8 cellular contexts compared by ENCODE assay signal in the genomic region with DNA sequence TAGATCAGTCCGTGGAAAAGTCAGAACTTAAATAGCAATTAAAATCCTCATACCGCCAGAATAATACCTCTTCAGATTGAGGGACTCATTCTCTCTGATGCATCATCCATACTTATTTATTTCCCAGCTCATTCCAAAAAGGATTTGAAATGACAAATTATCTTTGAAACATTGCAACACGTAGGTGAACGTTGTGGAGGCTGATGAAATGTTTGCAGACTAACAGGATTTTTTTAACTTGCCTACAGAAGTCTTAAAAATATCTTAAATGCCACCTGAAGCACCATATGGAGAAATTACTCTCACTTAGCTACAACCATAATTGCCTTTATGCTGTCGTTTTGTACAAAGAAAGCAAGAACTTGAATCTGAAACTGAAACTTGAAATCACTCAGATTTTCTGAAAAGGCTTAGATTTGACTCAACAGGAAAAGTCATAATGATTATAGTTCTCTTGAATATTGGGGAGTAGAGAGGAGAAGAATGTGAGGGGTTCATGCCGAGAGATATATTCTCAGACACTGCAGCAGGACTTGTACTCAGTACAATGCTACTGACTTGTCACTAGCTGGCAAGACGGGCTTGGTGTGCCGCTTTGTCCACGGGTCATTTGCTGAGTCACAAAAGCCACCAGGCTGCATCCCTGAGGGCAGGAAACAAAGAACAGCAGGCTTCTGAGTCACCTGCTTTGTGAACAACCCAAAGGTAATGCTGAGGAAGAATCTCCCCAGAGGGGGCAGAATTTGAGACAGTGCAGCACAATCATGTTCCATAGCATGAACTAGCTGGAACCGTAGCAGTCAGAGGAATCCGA. TPM values are rescaled to one million over a fixed set of nuclear protein-coding genes. Genes with fewer than 3 reads are reported as not detected.
A peak's percentile ranks its signal among the peaks of the same experiment; 100 is the strongest.
DNase-seq lines count a peak whose midpoint lies in the region; ATAC-seq and TF ChIP-seq lines count a peak whose summit lies in the region.

No MANE protein-coding gene starts in this region.

- peak overlapping the region; percentile 75 for H3K4me2 ChIP-seq in SK-N-SH

- no peaks in the 10 kb centered on the region for H3K36me3 Mint-ChIP-seq in immature natural killer cell

- peaks cover 0 to 2% (median 2%) of the 10 kb centered on the region in 3 donors for H3K27me3 Mint-ChIP-seq in immature natural killer cell (ENCODE audit: low read depth in 3 of 3)

- peak; percentile 7 for DNase-seq in DMS79 (lab: John Stamatoyannopoulos, UW)
- DNase-seq in HT-29 (ENCODE audit: low spot score): peak; percentile 91
- peak; percentile 42 for DNase-seq in SK-N-SH
- DNase-seq in adipocyte (ENCODE audit: low read depth): peak; percentile 44
- DNase-seq in immature natural killer cell: peak; percentile 7 to 29 (median 19)
- peak; percentile 73 for DNase-seq in stimulated activated CD4-positive, alpha-beta T cell treated with anti-CD3 and anti-CD28 coated beads, Interleukin-1b, Interleukin-23, amount 100 ng/mL, for 48 hours
- DNase-seq in sigmoid colon: no peak

- 0 out of 4 replicates have a peak, but pooled peaks of 1 of the 2 experiments have one; percentile 14 for TF ChIP-seq EP300 in SK-N-SH (IDR thresholded peaks at IDR 0.05; ENCODE audit: borderline replicate concordance in 1 of 2, low read depth in 1 of 2, low read length in 1 of 2)
- TF ChIP-seq EP300 in sigmoid colon (IDR thresholded peaks at IDR 0.05): no peak

- intact Hi-C loops in sigmoid colon (cut with DNase I): no loop called here

- POLR2A ChIA-PET in SK-N-SH (lab: Yijun Ruan, JAX): interaction anchor here (1.0 kb wide), 2 partner anchors 10 kb away, joined by 3 to 4 read pairs; no protein-coding TSS in a partner anchor

- peak; percentile 14; the same call in 1 of the 2 replicates for TF ChIP-seq RAD21 in SK-N-SH (IDR thresholded peaks at IDR 0.05; ENCODE audit: low read length)

- H3F3A ChIP-seq in SK-N-SH (replicated peaks; ENCODE audit: insufficient read depth): peaks cover 8% of the 10 kb centered on the region

- H3K27ac ChIP-seq in SK-N-SH (ENCODE audit: low read depth in 2 of 2, low read length in 1 of 2) (peak overlapping the region; percentile 55 to 68; a peak in 3 of 4 replicates), sigmoid colon (no peak overlapping the region)

- no peaks in the 10 kb centered on the region for H3K9me3 Mint-ChIP-seq in immature natural killer cell

- CTCF ChIA-PET in SK-N-SH (lab: Yijun Ruan, JAX): interaction anchor here (0.9 to 2.7 kb wide), 7 partner anchors 9 to 499 kb away, joined by 3 to 13 read pairs (median 3); no protein-coding TSS in a partner anchor

- peak overlapping the region in 5 of 6 donors; percentile 42 to 78 (median 62) for H3K27ac Mint-ChIP-seq in immature natural killer cell

- H3K9ac ChIP-seq in SK-N-SH: peak overlapping the region; percentile 10; the same call in 1 of the 2 replicates
- H3K9ac ChIP-seq in adipocyte (ENCODE audit: low read length): peak overlapping the region; percentile 10

- no peaks in the 10 kb centered on the region for H4K20me1 ChIP-seq in SK-N-SH (ENCODE audit: insufficient read depth)

- TF ChIP-seq CTCF in SK-N-SH (IDR thresholded peaks at IDR 0.05) (peak; percentile 48), sigmoid colon (IDR thresholded peaks at IDR 0.05) (no peak)

- H3K4me1 ChIP-seq in SK-N-SH (ENCODE audit: control insufficient read depth in 1 of 2, insufficient read depth in 2 of 2, low read depth in 1 of 2, low read length in 1 of 2) (peaks cover 0 to 6% of the 10 kb centered on the region in 2 experiments; a peak in 2 of 4 replicates), adipocyte (ENCODE audit: control insufficient read depth, insufficient read depth, low read length) (peaks cover 8% of the 10 kb centered on the region), sigmoid colon (no peaks in the 10 kb centered on the region)

- H2AFZ ChIP-seq in SK-N-SH (ENCODE audit: low read depth): peak overlapping the region; percentile 47

- peak; percentile 74 for ATAC-seq in GM21381 (IDR thresholded peaks at IDR 0.05; ENCODE audit: unreplicated experiment)

- H3K4me1 Mint-ChIP-seq in immature natural killer cell: peaks cover 14 to 15% of the 10 kb centered on the region in 2 donors

- no peaks in the 10 kb centered on the region for H3K36me3 ChIP-seq in SK-N-SH (replicated peaks in 1 of 2; ENCODE audit: control insufficient read depth in 1 of 2, insufficient read depth in 2 of 2, low read length in 1 of 2)
- no peaks in the 10 kb centered on the region for H3K36me3 ChIP-seq in adipocyte (ENCODE audit: control insufficient read depth, insufficient read depth, low read length, severe bottlenecking)
- no peaks in the 10 kb centered on the region for H3K36me3 ChIP-seq in sigmoid colon

- peak overlapping the region; percentile 24 to 52 for H3K4me3 ChIP-seq in SK-N-SH (ENCODE audit: low read depth in 2 of 2, low read length in 1 of 2)
- H3K4me3 ChIP-seq in adipocyte (ENCODE audit: low read length): peak overlapping the region; percentile 71
- H3K4me3 ChIP-seq in sigmoid colon: peak overlapping the region in 2 of 4 donors; percentile 2 to 12

- WGBS in SK-N-SH (ENCODE audit: low lambda C conversion rate): 37% methylated on average over 11 of the region's 11 CpGs
- 27 to 39% methylated on average over 11 of the region's 11 CpGs for WGBS in sigmoid colon, 2 donors

- TF ChIP-seq POLR2A in sigmoid colon (IDR thresholded peaks at IDR 0.05): no peak

- H3K27me3 ChIP-seq in SK-N-SH (ENCODE audit: insufficient read depth) (no peaks in the 10 kb centered on the region), adipocyte (replicated peaks; ENCODE audit: control insufficient read depth, insufficient read depth, low read length) (peaks cover 23% of the 10 kb centered on the region), sigmoid colon (no peaks in the 10 kb centered on the region)

- H3K79me2 ChIP-seq in SK-N-SH (ENCODE audit: insufficient read depth): no peaks in the 10 kb centered on the region

- H3K9me3 ChIP-seq in SK-N-SH (no peaks in the 10 kb centered on the region), adipocyte (ENCODE audit: control insufficient read depth, low read length) (no peaks in the 10 kb centered on the region), sigmoid colon (no peaks in the 10 kb centered on the region)

- H3K9me2 ChIP-seq in SK-N-SH: no peaks in the 10 kb centered on the region

- H3K4me3 Mint-ChIP-seq in immature natural killer cell: peak overlapping the region; percentile 68 to 82 (median 73)

TF ChIP-seq in SK-N-SH, 30 proteins besides CTCF, POLR2A, EP300 and RAD21 (continues in another document):
- TF ChIP-seq POLR2AphosphoS5 (IDR thresholded peaks at IDR 0.05; ENCODE audit: low read depth, low read length) (no peak), SMC3 (IDR thresholded peaks at IDR 0.05; ENCODE audit: low read depth, low read length) (no peak), RXRA (IDR thresholded peaks at IDR 0.05; ENCODE audit: borderline replicate concordance, low read depth) (no peak), EZH2phosphoT487 (IDR thresholded peaks at IDR 0.05; ENCODE audit: borderline replicate concordance, low read depth) (no peak)
- TF ChIP-seq, protein P1, sequence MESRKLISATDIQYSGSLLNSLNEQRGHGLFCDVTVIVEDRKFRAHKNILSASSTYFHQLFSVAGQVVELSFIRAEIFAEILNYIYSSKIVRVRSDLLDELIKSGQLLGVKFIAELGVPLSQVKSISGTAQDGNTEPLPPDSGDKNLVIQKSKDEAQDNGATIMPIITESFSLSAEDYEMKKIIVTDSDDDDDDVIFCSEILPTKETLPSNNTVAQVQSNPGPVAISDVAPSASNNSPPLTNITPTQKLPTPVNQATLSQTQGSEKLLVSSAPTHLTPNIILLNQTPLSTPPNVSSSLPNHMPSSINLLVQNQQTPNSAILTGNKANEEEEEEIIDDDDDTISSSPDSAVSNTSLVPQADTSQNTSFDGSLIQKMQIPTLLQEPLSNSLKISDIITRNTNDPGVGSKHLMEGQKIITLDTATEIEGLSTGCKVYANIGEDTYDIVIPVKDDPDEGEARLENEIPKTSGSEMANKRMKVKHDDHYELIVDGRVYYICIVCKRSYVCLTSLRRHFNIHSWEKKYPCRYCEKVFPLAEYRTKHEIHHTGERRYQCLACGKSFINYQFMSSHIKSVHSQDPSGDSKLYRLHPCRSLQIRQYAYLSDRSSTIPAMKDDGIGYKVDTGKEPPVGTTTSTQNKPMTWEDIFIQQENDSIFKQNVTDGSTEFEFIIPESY (IDR thresholded peaks at IDR 0.05; ENCODE audit: borderline replicate concordance, low read depth): no peak
- TF ChIP-seq, protein P2, sequence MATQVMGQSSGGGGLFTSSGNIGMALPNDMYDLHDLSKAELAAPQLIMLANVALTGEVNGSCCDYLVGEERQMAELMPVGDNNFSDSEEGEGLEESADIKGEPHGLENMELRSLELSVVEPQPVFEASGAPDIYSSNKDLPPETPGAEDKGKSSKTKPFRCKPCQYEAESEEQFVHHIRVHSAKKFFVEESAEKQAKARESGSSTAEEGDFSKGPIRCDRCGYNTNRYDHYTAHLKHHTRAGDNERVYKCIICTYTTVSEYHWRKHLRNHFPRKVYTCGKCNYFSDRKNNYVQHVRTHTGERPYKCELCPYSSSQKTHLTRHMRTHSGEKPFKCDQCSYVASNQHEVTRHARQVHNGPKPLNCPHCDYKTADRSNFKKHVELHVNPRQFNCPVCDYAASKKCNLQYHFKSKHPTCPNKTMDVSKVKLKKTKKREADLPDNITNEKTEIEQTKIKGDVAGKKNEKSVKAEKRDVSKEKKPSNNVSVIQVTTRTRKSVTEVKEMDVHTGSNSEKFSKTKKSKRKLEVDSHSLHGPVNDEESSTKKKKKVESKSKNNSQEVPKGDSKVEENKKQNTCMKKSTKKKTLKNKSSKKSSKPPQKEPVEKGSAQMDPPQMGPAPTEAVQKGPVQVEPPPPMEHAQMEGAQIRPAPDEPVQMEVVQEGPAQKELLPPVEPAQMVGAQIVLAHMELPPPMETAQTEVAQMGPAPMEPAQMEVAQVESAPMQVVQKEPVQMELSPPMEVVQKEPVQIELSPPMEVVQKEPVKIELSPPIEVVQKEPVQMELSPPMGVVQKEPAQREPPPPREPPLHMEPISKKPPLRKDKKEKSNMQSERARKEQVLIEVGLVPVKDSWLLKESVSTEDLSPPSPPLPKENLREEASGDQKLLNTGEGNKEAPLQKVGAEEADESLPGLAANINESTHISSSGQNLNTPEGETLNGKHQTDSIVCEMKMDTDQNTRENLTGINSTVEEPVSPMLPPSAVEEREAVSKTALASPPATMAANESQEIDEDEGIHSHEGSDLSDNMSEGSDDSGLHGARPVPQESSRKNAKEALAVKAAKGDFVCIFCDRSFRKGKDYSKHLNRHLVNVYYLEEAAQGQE (IDR thresholded peaks at IDR 0.05; ENCODE audit: low read depth, low read length): no peak

RNA-seq across cellular contexts. Expression of a gene that starts 7.1 kb away (rescaled TPM):
- total RNA-seq in HT-29 (2014; rRNA removed; shearing (Covaris generic)): 9.4 and 11.5 TPM in 2 replicates
- polyA plus RNA-seq in SK-N-SH (2012; rRNA removed): 9.1 and 10.5 TPM in 2 replicates
- polyA plus RNA-seq in SK-N-SH (2012; cell fraction: cytosol; rRNA removed): 8.4 and 10.0 TPM in 2 replicates
- polyA plus RNA-seq in SK-N-SH (2012; cell fraction: nucleus; rRNA removed): 23.3 and 34.7 TPM in 2 replicates
- polyA plus RNA-seq in immature natural killer cell: not detected
- total RNA-seq in sigmoid colon: 10 to 100 TPM in 3 of 4 donors, 1 to 10 TPM in 1; 6.7 to 19.9 (median 12.2) TPM
- 1 to 10 TPM; 3.0 to 6.5 (median 5.9) TPM for polyA plus RNA-seq in sigmoid colon

Comparison
In these comparisons a context has a peak if more than half of its experiments do, and no peak if none do; other contexts are left out.
1. H3K27ac ChIP-seq: peak in SK-N-SH (2 of 2); none in sigmoid colon (0 of 4).